In genomic region chr1:69613414-69613813, GRCh38 we compare ENCODE assay signal across 25 cellular contexts. TPM values are rescaled to one million over a fixed set of nuclear protein-coding genes. Genes with fewer than 3 reads are reported as not detected.
"Had no signal": no experiment of that assay in that cellular context is flagged by ENCODE, and none has a peak within 500 bp of the region (broad histone marks: within the 10 kb centered on the region; RNA-seq: fewer than 3 reads in every experiment).

No MANE protein-coding gene starts in this region.

- H3K4me1 ChIP-seq: esophagus muscularis mucosa, parathyroid adenoma, prostate gland, right lobe of liver, spleen, testis, tibial nerve, upper lobe of right lung, vagina had no signal

- H3K27ac ChIP-seq: epithelial cell of prostate, esophagus muscularis mucosa, hepatocyte, parathyroid adenoma, prostate gland, right lobe of liver, spleen, testis, tibial nerve, upper lobe of right lung, vagina had no signal

- H3K9ac ChIP-seq: parathyroid adenoma had no signal

- H3K79me2 ChIP-seq: hepatocyte, parathyroid adenoma had no signal

- H3K36me3 ChIP-seq: esophagus muscularis mucosa, prostate gland, right lobe of liver, spleen, tibial nerve, upper lobe of right lung, vagina had no signal

- ATAC-seq: left colon; left ventricle myocardium superior; naive thymus-derived CD4-positive, alpha-beta T cell; right lobe of liver; stimulated activated memory B cell treated with anti-CD40 and anti-IgM and Interleukin-4, amounts not matched to agents 10 μg/mL and 1 μg/mL and 100 μg/mL, for 72 hours; upper lobe of right lung had no signal

- DNase-seq: effector memory CD4-positive, alpha-beta T cell; foreskin fibroblast; head of caudate nucleus; kidney; left colon; left ventricle myocardium superior; naive thymus-derived CD4-positive, alpha-beta T cell; nephron progenitor cell; right lobe of liver; spleen; stimulated activated CD4-positive, alpha-beta T cell treated with anti-CD3 and anti-CD28 coated beads, Interleukin-15, amount 100 ng/mL, for 24 hours; stimulated activated CD4-positive, alpha-beta T cell treated with anti-CD3 and anti-CD28 coated beads, Interleukin-1b, Interleukin-23, amount 100 ng/mL, for 48 hours; stimulated activated CD4-positive, alpha-beta T cell treated with anti-CD3 and anti-CD28 coated beads, Interleukin-4, amount 100 ng/mL, for 24 hours; testis; upper lobe of right lung had no signal

- H3K4me2 ChIP-seq: hepatocyte had no signal

- H3K27me3 ChIP-seq: esophagus muscularis mucosa, hepatocyte, right lobe of liver, spleen, testis, tibial nerve, upper lobe of right lung, vagina had no signal

- H2AFZ ChIP-seq: hepatocyte, parathyroid adenoma had no signal

- H3K9me3 ChIP-seq: prostate gland, right lobe of liver, spleen, testis, upper lobe of right lung, vagina had no signal

- H3K4me3 ChIP-seq: esophagus muscularis mucosa, hepatocyte, lung, prostate gland, right lobe of liver, spleen, testis, tibial nerve, upper lobe of right lung, vagina had no signal

RNA-seq across cellular contexts. Expression of gene LRRC7, which starts 45.7 kb away (rescaled TPM):
- total RNA-seq: subcutaneous adipose tissue, upper lobe of right lung, vagina had no signal
- polyA plus RNA-seq: lung had no signal
